1 cellular context compared by ENCODE assay signal in the genomic region with DNA sequence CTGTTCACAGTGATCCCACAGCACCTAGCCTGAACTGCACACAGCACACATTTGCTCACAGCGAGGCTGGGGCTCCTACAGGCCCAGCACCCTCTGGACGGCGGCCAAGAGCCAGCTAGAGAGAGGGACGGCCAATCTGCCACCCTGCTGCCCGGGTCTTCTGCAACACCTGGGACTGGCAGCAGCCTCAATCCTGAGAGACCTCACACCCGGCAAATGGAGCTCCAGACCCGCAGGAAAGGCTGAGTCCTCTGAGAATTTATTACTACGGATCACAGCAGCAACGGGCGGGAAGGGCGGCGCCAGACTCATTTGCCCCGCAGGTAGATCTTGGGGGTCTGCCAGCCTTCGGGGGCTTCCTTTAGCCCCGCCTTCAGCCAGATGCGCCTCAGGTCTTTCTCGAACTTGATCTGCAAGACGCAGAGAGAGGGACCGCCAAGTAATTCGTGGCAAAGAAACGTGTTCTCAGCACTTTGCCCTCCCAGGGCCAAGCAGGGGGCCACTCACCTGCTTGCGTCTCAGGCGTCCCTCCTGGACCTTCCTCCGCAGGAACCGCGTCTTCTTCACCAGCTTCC.
TF ChIP-seq lines count a peak whose summit lies in the region.

No MANE protein-coding gene starts in this region.

TF ChIP-seq in A549, 52 proteins besides CTCF, POLR2A, EP300 and RAD21 (continued from another document):
- TF ChIP-seq, protein P1, sequence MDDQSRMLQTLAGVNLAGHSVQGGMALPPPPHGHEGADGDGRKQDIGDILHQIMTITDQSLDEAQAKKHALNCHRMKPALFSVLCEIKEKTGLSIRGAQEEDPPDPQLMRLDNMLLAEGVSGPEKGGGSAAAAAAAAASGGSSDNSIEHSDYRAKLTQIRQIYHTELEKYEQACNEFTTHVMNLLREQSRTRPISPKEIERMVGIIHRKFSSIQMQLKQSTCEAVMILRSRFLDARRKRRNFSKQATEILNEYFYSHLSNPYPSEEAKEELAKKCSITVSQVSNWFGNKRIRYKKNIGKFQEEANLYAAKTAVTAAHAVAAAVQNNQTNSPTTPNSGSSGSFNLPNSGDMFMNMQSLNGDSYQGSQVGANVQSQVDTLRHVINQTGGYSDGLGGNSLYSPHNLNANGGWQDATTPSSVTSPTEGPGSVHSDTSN (IDR thresholded peaks at IDR 0.05) = no peak
- TF ChIP-seq HOXB5 (CRISPR knock-in tag; IDR thresholded peaks at IDR 0.05) (no peak), HOXA7 (CRISPR knock-in tag; IDR thresholded peaks at IDR 0.05) (no peak), EHF (CRISPR knock-in tag; IDR thresholded peaks at IDR 0.05) (no peak), TFCP2L1 (CRISPR knock-in tag; IDR thresholded peaks at IDR 0.05) (no peak), HMGXB4 (CRISPR knock-in tag; IDR thresholded peaks at IDR 0.05; ENCODE audit: borderline replicate concordance) (no peak), CBX8 (IDR thresholded peaks at IDR 0.05) (no peak), ATOH8 (CRISPR knock-in tag; IDR thresholded peaks at IDR 0.05; ENCODE audit: low read depth) (no peak), CHD2 (IDR thresholded peaks at IDR 0.05; ENCODE audit: low read length, partially characterized antibody) (no peak), BHLHE40 (IDR thresholded peaks at IDR 0.05; ENCODE audit: low read depth, low read length) (no peak), PHF8 (IDR thresholded peaks at IDR 0.05; ENCODE audit: borderline replicate concordance, low read depth) (no peak)
